12 cellular contexts compared by ENCODE assay signal in the genomic region with DNA sequence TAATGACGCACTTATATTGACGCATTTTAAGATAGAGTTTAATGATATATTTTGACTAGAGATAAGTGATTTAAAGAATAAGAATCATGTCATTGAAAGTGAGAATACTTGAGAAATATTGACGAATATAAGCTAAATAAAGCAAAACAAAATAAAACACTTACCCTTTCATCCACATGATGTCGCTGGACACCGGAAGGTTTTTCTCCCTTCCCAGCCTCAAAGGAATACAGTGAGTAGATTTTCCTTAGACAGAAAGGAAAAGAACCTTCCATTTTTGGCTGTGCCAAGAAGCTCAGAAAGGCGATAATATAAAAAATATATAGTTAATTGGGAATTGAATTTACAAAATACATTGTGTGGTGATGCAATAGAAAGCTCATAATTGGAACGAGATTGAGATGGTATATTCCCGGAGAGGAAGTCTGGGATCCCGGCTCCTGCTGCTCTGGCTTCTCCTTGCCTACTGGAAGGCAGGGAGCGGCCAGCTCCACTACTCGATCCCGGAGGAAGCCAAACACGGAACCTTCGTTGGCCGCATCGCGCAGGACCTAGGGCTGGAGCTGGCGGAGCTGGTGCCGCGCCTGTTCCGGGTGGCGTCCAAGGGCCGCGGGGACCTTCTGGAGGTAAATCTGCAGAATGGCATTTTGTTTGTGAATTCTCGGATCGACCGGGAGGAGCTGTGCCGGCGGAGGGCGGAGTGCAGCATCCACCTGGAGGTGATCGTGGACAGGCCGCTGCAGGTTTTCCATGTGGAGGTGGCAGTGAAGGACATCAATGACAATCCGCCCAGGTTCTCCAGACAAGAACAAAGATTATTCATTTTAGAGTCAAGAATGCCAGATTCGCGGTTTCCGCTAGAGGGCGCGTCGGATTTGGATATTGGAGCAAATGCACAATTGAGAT. TPM values are rescaled to one million over a fixed set of nuclear protein-coding genes. Genes with fewer than 3 reads are reported as not detected.
DNase-seq lines count a peak whose midpoint lies in the region; ATAC-seq and TF ChIP-seq lines count a peak whose summit lies in the region.
"Had no signal": no experiment of that assay in that cellular context is flagged by ENCODE, and none has a peak within 500 bp of the region (broad histone marks: within the 10 kb centered on the region; RNA-seq: fewer than 3 reads in every experiment).

PCDHA5 (plus strand) TSS at position 239 of the 906 bp plus-strand sequence.

- H3K27me3 Mint-ChIP-seq in type B pancreatic cell, result no peaks in the 10 kb centered on the region

- H3K9me3 ChIP-seq in right atrium auricular region (peaks cover 0 to 37% of the 10 kb centered on the region in 2 donors), OCI-LY7 (ENCODE audit: low read length) (no peaks in the 10 kb centered on the region)

- no TSS peak for BruUV-seq in OCI-LY7 (replicated peaks; lab: Mats Ljungman, UMichigan)

- H3K4me1 Mint-ChIP-seq in type B pancreatic cell (ENCODE audit: unreplicated experiment), result no peaks in the 10 kb centered on the region

- peak in 1 of 2 donors; percentile 52 for TF ChIP-seq CTCF in right atrium auricular region (IDR thresholded peaks at IDR 0.05)
- TF ChIP-seq CTCF in OCI-LY7 (conservative IDR thresholded peaks at IDR 0.05; ENCODE audit: low read length), result peak; percentile 93
- no peak for TF ChIP-seq CTCF in type B pancreatic cell (conservative IDR thresholded peaks at IDR 0.05)

- H3K4me2 ChIP-seq in OCI-LY7 (ENCODE audit: low read length), result no peak within 1 kb of the TSS

- no peaks in the 10 kb centered on the region for H4K20me1 ChIP-seq in OCI-LY7 (ENCODE audit: insufficient read depth, low read length)

- intact Hi-C loops in Right ventricle myocardium superior (cut with DNase I), result no loop called here
- intact Hi-C loops in OCI-LY7 (cut with micrococcal nuclease; ENCODE audit: unreplicated experiment), result no loop called here

- H3K4me1 ChIP-seq in right atrium auricular region (no peaks in the 10 kb centered on the region), OCI-LY7 (ENCODE audit: insufficient read depth, low read length, poor library complexity, severe bottlenecking) (no peaks in the 10 kb centered on the region)
- H3K4me1 ChIP-seq: tibial artery had no signal

- POLR2A ChIA-PET in OCI-LY7 (lab: Charles Lee), result no interaction called here

- H3K79me2 ChIP-seq in OCI-LY7 (ENCODE audit: insufficient read depth, low read depth, low read length), result no peaks in the 10 kb centered on the region

- ATAC-seq in Right ventricle myocardium superior (ENCODE audit: poor library complexity), result no peak

- no peak within 1 kb of the TSS for H3K27ac Mint-ChIP-seq in type B pancreatic cell

- H3K36me3 ChIP-seq in right atrium auricular region (no peaks in the 10 kb centered on the region), OCI-LY7 (ENCODE audit: insufficient read depth, low read length) (no peaks in the 10 kb centered on the region)
- H3K36me3 ChIP-seq: tibial artery had no signal

- peaks cover 4% of the 10 kb centered on the region for H3K9me3 Mint-ChIP-seq in type B pancreatic cell

- H3K27me3 ChIP-seq in right atrium auricular region, result no peaks in the 10 kb centered on the region

- DNase-seq in Right ventricle myocardium superior (peak; percentile 40), right atrium auricular region (ENCODE audit: low spot score) (no peak), OCI-LY7 (ENCODE audit: low spot score) (peak; percentile 52), erythroblast (lab: John Stamatoyannopoulos, UW) (peak; percentile 30 to 42), type B pancreatic cell (ENCODE audit: extremely low spot score, unreplicated experiment) (no peak), NCI-H2227 treated with DMSO at 0.1 percent for 48 hours (lab: John Stamatoyannopoulos, UW) (no peak), NCI-H1417 (lab: John Stamatoyannopoulos, UW) (no peak)
- peak; percentile 68 for DNase-seq in stimulated activated CD8-positive, alpha-beta memory T cell treated with anti-CD3 and anti-CD28 coated beads, Interleukin-4, amount 100 ng/mL, for 48 hours
- DNase-seq: DMS153, NCI-H146, tibial artery had no signal

- CTCF ChIA-PET in OCI-LY7 (lab: Charles Lee; ENCODE audit: unreplicated experiment), result no interaction called here

- TF ChIP-seq POLR2A in erythroblast (IDR thresholded peaks at IDR 0.05; ENCODE audit: low read length), result no peak

- peaks cover 16% of the 10 kb centered on the region for H3K36me3 Mint-ChIP-seq in type B pancreatic cell

- no peak within 1 kb of the TSS for H3K4me3 Mint-ChIP-seq in type B pancreatic cell

- no peaks in the 10 kb centered on the region for H3K9me2 ChIP-seq in OCI-LY7 (ENCODE audit: insufficient read depth, low read length)

- no peak within 1 kb of the TSS for H3K27ac ChIP-seq in right atrium auricular region
- no peak within 1 kb of the TSS for H3K27ac ChIP-seq in OCI-LY7 (ENCODE audit: low read depth, low read length, poor library complexity, severe bottlenecking)
- H3K27ac ChIP-seq: tibial artery had no signal

- H2AFZ ChIP-seq in OCI-LY7 (ENCODE audit: low read length), result no peak within 1 kb of the TSS

- H3K4me3 ChIP-seq in right atrium auricular region, result peak within 1 kb of the TSS in 1 of 2 donors; percentile 17
- H3K4me3 ChIP-seq in OCI-LY7 (ENCODE audit: low read depth, low read length, poor library complexity, severe bottlenecking), result no peak within 1 kb of the TSS
- H3K4me3 ChIP-seq: tibial artery had no signal

RNA-seq across cellular contexts. Expression of gene PCDHA5, which starts in this region (rescaled TPM):
- total RNA-seq in Right ventricle myocardium superior (not detected), right atrium auricular region (under 1 TPM in 1 of 2 donors, not detected in 1; 0.16 TPM), OCI-LY7 (2022) (not detected in 2 replicates), type B pancreatic cell (ENCODE audit: low replicate concordance) (0.97 and 2.1 TPM in 2 replicates)
- total RNA-seq in OCI-LY7 (2014; rRNA removed; shearing (Covaris generic)), result not detected in 2 replicates
- total RNA-seq: activated CD8-positive, alpha-beta memory T cell treated with anti-CD3 and anti-CD28 coated beads for 36 hours had no signal

Comparison
In these comparisons a context has a peak if more than half of its experiments do, and no peak if none do; other contexts are left out.
1. Peak in DNase-seq in Right ventricle myocardium superior; RNA of the gene not detected or under 1 TPM.
2. Peak in DNase-seq in OCI-LY7; RNA of the gene not detected or under 1 TPM.
3. DNase-seq: peak in erythroblast (2 of 2) and stimulated activated CD8-positive, alpha-beta memory T cell treated with anti-CD3 and anti-CD28 coated beads, Interleukin-4, amount 100 ng/mL, for 48 hours (single experiment); none in right atrium auricular region (single experiment), type B pancreatic cell (single experiment), NCI-H2227 treated with DMSO at 0.1 percent for 48 hours (single experiment) and NCI-H1417 (0 of 3).